10 cellular contexts compared by ENCODE assay signal in genomic region chr7:37287093-37287492, GRCh38.
A peak's percentile ranks its signal among the peaks of the same experiment; 100 is the strongest.
DNase-seq lines count a peak whose midpoint lies in the region; ATAC-seq and TF ChIP-seq lines count a peak whose summit lies in the region.
"Had no signal": no experiment of that assay in that cellular context is flagged by ENCODE, and none has a peak within 500 bp of the region (broad histone marks: within the 10 kb centered on the region; RNA-seq: fewer than 3 reads in every experiment).

No MANE protein-coding gene starts in this region.

- H3K9me3 ChIP-seq in ovary (no peaks in the 10 kb centered on the region), PC-9 (ENCODE audit: insufficient read depth, low read depth) (no peaks in the 10 kb centered on the region)

- H3K4me1 ChIP-seq in ovary (ENCODE audit: insufficient read depth) (peaks cover 25% of the 10 kb centered on the region), PC-9 (replicated peaks; ENCODE audit: insufficient read depth) (no peaks in the 10 kb centered on the region)

- H3K27me3 ChIP-seq in layer of hippocampus (ENCODE audit: control insufficient read depth, insufficient read depth, low read length) (no peaks in the 10 kb centered on the region), ovary (no peaks in the 10 kb centered on the region), PC-9 (ENCODE audit: insufficient read depth, low read depth) (no peaks in the 10 kb centered on the region)

- H3K27ac ChIP-seq in layer of hippocampus (ENCODE audit: low read depth, low read length) (peak overlapping the region; percentile 98), ovary (no peak overlapping the region), PC-9 (no peak overlapping the region)
- H3K27ac ChIP-seq: SK-N-MC had no signal

- DNase-seq in NCI-H1417 (lab: John Stamatoyannopoulos, UW) = peak in 2 of 3 experiments; percentile 51 to 74
- no peak for DNase-seq in ovary
- DNase-seq in activated effector memory CD4-positive, alpha-beta T cell treated with anti-CD3 and anti-CD28 coated beads, Interleukin-2, amount 50 U/mL, for 16 hours = no peak
- DNase-seq in activated CD4-positive, alpha-beta T cell treated with anti-CD3 and anti-CD28 coated beads, Interleukin-2, amount 50 U/mL, for 48 hours = no peak
- no peak for DNase-seq in PC-9
- DNase-seq: activated gamma-delta T cell treated with Interleukin-2 at 50 U/mL for 16 hours had no signal

- H3K36me3 ChIP-seq in ovary = no peaks in the 10 kb centered on the region
- H3K36me3 ChIP-seq in PC-9 (ENCODE audit: low read depth) = no peaks in the 10 kb centered on the region

- no peak for TF ChIP-seq POLR2A in GM18505 (IDR thresholded peaks at IDR 0.05; ENCODE audit: borderline replicate concordance, extremely low read depth, insufficient read depth, insufficient read length)
- TF ChIP-seq POLR2A in ovary (IDR thresholded peaks at IDR 0.05) = no peak

- intact Hi-C loops in ovary (cut with DNase I) = loop anchor here in 1 of 4 donors (10.0 kb wide), 1 partner anchor 158 kb away; the partner anchor contains the start of gene ELMO1
- intact Hi-C loops in PC-9 (cut with micrococcal nuclease; ENCODE audit: unreplicated experiment) = no loop called here

- ATAC-seq in GM18505 (IDR thresholded peaks at IDR 0.05; ENCODE audit: unreplicated experiment) = peak; percentile 46
- peak; percentile 70 for ATAC-seq in HG02571 (IDR thresholded peaks at IDR 0.05; ENCODE audit: unreplicated experiment)

- no peaks in the 10 kb centered on the region for H3F3A ChIP-seq in PC-9 (ENCODE audit: insufficient read depth, low read depth)

- no peak for TF ChIP-seq CTCF in ovary (IDR thresholded peaks at IDR 0.05)
- TF ChIP-seq CTCF in PC-9 (conservative IDR thresholded peaks at IDR 0.05) = no peak

- POLR2A ChIA-PET in PC-9 (lab: Charles Lee; ENCODE audit: unreplicated experiment) = no interaction called here

- no peaks in the 10 kb centered on the region for H3K9me2 ChIP-seq in PC-9 (ENCODE audit: insufficient read depth)

- H2AFZ ChIP-seq in PC-9 = no peak overlapping the region

- WGBS in ovary, 3 donors = 25 to 44% (median 31%) methylated on average over 5 of the region's 5 CpGs

- H4K20me1 ChIP-seq in PC-9 (ENCODE audit: insufficient read depth) = no peaks in the 10 kb centered on the region

- TF ChIP-seq EP300 in ovary (IDR thresholded peaks at IDR 0.05) = no peak

- H3K4me2 ChIP-seq in PC-9 = no peak overlapping the region

- H3K79me2 ChIP-seq in PC-9 (ENCODE audit: low read depth) = no peaks in the 10 kb centered on the region

- CTCF ChIA-PET in PC-9 (lab: Charles Lee) = no interaction called here

- BruUV-seq in PC-9 (replicated peaks; lab: Mats Ljungman, UMichigan) = no TSS peak

- no peak overlapping the region for H3K4me3 ChIP-seq in ovary
- no peak overlapping the region for H3K4me3 ChIP-seq in PC-9
- H3K4me3 ChIP-seq: SK-N-MC had no signal

Comparison
In these comparisons a context has a peak if more than half of its experiments do, and no peak if none do; other contexts are left out.
1. DNase-seq: peak in NCI-H1417 (2 of 3); none in ovary (0 of 5), activated effector memory CD4-positive, alpha-beta T cell treated with anti-CD3 and anti-CD28 coated beads, Interleukin-2, amount 50 U/mL, for 16 hours (single experiment), activated CD4-positive, alpha-beta T cell treated with anti-CD3 and anti-CD28 coated beads, Interleukin-2, amount 50 U/mL, for 48 hours (0 of 2) and PC-9 (0 of 2).